In the genomic region with DNA sequence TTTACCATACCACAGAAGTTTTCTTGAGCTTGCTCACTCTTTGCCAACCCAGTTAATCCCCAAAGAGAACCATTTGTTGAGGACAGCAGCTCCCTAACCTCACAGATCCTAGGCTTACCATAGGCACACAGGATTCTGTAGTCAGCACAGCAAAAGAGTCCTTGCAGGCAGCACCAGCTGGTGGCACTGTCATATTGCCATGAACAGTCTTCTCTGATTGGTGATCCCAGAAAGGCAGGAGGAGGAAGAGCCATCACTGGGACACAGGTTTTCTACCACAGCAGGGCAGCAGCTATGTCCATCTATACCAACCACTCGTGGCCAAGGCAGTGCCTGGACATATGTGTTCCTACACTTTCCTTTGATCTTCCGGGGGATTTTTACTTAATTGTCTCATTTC, we compare ENCODE assay signal across 8 cellular contexts.
DNase-seq lines count a peak whose midpoint lies in the region; ATAC-seq, FAIRE-seq and TF ChIP-seq lines count a peak whose summit lies in the region.

No MANE protein-coding gene starts in this region.

- TF ChIP-seq CTCF in brain microvascular endothelial cell (IDR thresholded peaks at IDR 0.05; ENCODE audit: low read depth, low read length, missing control alignments) (peak; percentile 56), vagina (IDR thresholded peaks at IDR 0.05) (no peak)

- no peak for ATAC-seq in HG03039 (IDR thresholded peaks at IDR 0.05; ENCODE audit: unreplicated experiment)
- ATAC-seq in stimulated activated memory B cell treated with anti-CD40 and anti-IgM and Interleukin-4, amounts not matched to agents 10 μg/mL and 1 μg/mL and 100 μg/mL, for 72 hours = no peak

- no peaks in the 10 kb centered on the region for H3K9me3 ChIP-seq in vagina

- H3K4me1 ChIP-seq in vagina = peaks cover 34% of the 10 kb centered on the region

- H3K27me3 Mint-ChIP-seq in stimulated activated memory B cell treated with anti-CD40 and anti-IgM and Interleukin-4, amounts not matched to agents 10 μg/mL and 1 μg/mL and 100 μg/mL, for 72 hours = no peaks in the 10 kb centered on the region

- no peaks in the 10 kb centered on the region for H3K4me1 Mint-ChIP-seq in stimulated activated memory B cell treated with anti-CD40 and anti-IgM and Interleukin-4, amounts not matched to agents 10 μg/mL and 1 μg/mL and 100 μg/mL, for 72 hours

- H3K27ac Mint-ChIP-seq in stimulated activated memory B cell treated with anti-CD40 and anti-IgM and Interleukin-4, amounts not matched to agents 10 μg/mL and 1 μg/mL and 100 μg/mL, for 72 hours = no peak overlapping the region

- H3K4me3 Mint-ChIP-seq in stimulated activated memory B cell treated with anti-CD40 and anti-IgM and Interleukin-4, amounts not matched to agents 10 μg/mL and 1 μg/mL and 100 μg/mL, for 72 hours = no peak overlapping the region

- in situ Hi-C loops in brain microvascular endothelial cell (cut with HindIII; ENCODE audit: low pct_ligation_motif_present, low sequenced_read_pairs) = no loop called here

- H3K27ac ChIP-seq in brain microvascular endothelial cell (no peak overlapping the region), vagina (peak overlapping the region; percentile 55)

- TF ChIP-seq POLR2A in vagina (IDR thresholded peaks at IDR 0.05) = no peak
- TF ChIP-seq POLR2A in GM12892 (IDR thresholded peaks at IDR 0.05; ENCODE audit: low read depth, low read length) = no peak

- no peaks in the 10 kb centered on the region for H3K27me3 ChIP-seq in brain microvascular endothelial cell (replicated peaks)
- H3K27me3 ChIP-seq in vagina = no peaks in the 10 kb centered on the region

- no peaks in the 10 kb centered on the region for H3K36me3 Mint-ChIP-seq in stimulated activated memory B cell treated with anti-CD40 and anti-IgM and Interleukin-4, amounts not matched to agents 10 μg/mL and 1 μg/mL and 100 μg/mL, for 72 hours

- intact Hi-C loops in vagina (cut with DNase I) = no loop called here

- FAIRE-seq in GM12892 (lab: Jason Lieb, UNC) = no peak

- peaks cover 4% of the 10 kb centered on the region for H3K9me3 Mint-ChIP-seq in stimulated activated memory B cell treated with anti-CD40 and anti-IgM and Interleukin-4, amounts not matched to agents 10 μg/mL and 1 μg/mL and 100 μg/mL, for 72 hours

- H3K36me3 ChIP-seq in brain microvascular endothelial cell (replicated peaks) (no peaks in the 10 kb centered on the region), vagina (no peaks in the 10 kb centered on the region)

- H3K4me3 ChIP-seq in brain microvascular endothelial cell (ENCODE audit: low read depth, low read length) = no peak overlapping the region
- H3K4me3 ChIP-seq in vagina = no peak overlapping the region

- DNase-seq in EH (ENCODE audit: low read depth) (peak; percentile 58), NCI-H187 (lab: John Stamatoyannopoulos, UW) (peak; percentile 31 to 80), brain microvascular endothelial cell (peak; percentile 17), kidney tubule cell (ENCODE audit: low spot score) (peak; percentile 37), vagina (ENCODE audit: extremely low spot score in 2 of 2) (no peak), GM12892 (ENCODE audit: insufficient read length) (no peak)

Comparison
In these comparisons a context has a peak if more than half of its experiments do, and no peak if none do; other contexts are left out.
1. DNase-seq: peak in EH (single experiment), NCI-H187 (2 of 2), brain microvascular endothelial cell (single experiment) and kidney tubule cell (single experiment); none in vagina (0 of 2) and GM12892 (single experiment).